Comparison of ENCODE assay signal across 1 cellular context in genomic region chr3:128432898-128433629, GRCh38.
TF ChIP-seq lines count a peak whose summit lies in the region.

No MANE protein-coding gene starts in this region.

TF ChIP-seq in HepG2, 621 proteins besides CTCF, POLR2A, EP300 and RAD21 (continues in another document):
- TF ChIP-seq ZNF710 (CRISPR knock-in tag; IDR thresholded peaks at IDR 0.05; ENCODE audit: borderline replicate concordance) (no peak), CC2D1A (CRISPR knock-in tag; IDR thresholded peaks at IDR 0.05) (no peak), ZNF20 (CRISPR knock-in tag; IDR thresholded peaks at IDR 0.05) (no peak), ZNF260 (CRISPR knock-in tag; IDR thresholded peaks at IDR 0.05; ENCODE audit: borderline replicate concordance, low read depth) (no peak), ZNF512 (CRISPR knock-in tag; IDR thresholded peaks at IDR 0.05) (no peak), MED8 (CRISPR knock-in tag; IDR thresholded peaks at IDR 0.05; ENCODE audit: insufficient replicate concordance) (no peak), ZNF687 (CRISPR knock-in tag; IDR thresholded peaks at IDR 0.05) (peak; percentile 47), SIX1 (CRISPR knock-in tag; IDR thresholded peaks at IDR 0.05; ENCODE audit: borderline replicate concordance) (no peak), KAT7 (CRISPR knock-in tag; IDR thresholded peaks at IDR 0.05; ENCODE audit: borderline replicate concordance) (no peak), ZNF567 (CRISPR knock-in tag; IDR thresholded peaks at IDR 0.05; ENCODE audit: borderline replicate concordance) (no peak), ZNF564 (CRISPR knock-in tag; IDR thresholded peaks at IDR 0.05) (no peak), ZZZ3 (CRISPR knock-in tag; IDR thresholded peaks at IDR 0.05; ENCODE audit: borderline replicate concordance) (no peak), ZNF629 (CRISPR knock-in tag; conservative IDR thresholded peaks at IDR 0.05) (peak; percentile 86), MAFF (IDR thresholded peaks at IDR 0.05; ENCODE audit: low read depth, low read length) (no peak), ZNF777 (CRISPR knock-in tag; IDR thresholded peaks at IDR 0.05) (0 out of 2 replicates have a peak, but pooled peaks have one; percentile 29), ISL2 (CRISPR knock-in tag; IDR thresholded peaks at IDR 0.05) (no peak), UBTF (CRISPR knock-in tag; IDR thresholded peaks at IDR 0.05) (peak; percentile 38; the same call in 1 of the 2 replicates), ZMYM3 (CRISPR knock-in tag; IDR thresholded peaks at IDR 0.05) (0 out of 2 replicates have a peak, but pooled peaks have one; percentile 52), ZNF572 (CRISPR knock-in tag; IDR thresholded peaks at IDR 0.05) (0 out of 2 replicates have a peak, but pooled peaks have one; percentile 43), ZBTB10 (CRISPR knock-in tag; IDR thresholded peaks at IDR 0.05; ENCODE audit: borderline replicate concordance) (no peak), ZNF383 (CRISPR knock-in tag; IDR thresholded peaks at IDR 0.05; ENCODE audit: borderline replicate concordance) (no peak), CBX5 (CRISPR knock-in tag; IDR thresholded peaks at IDR 0.05; ENCODE audit: borderline replicate concordance) (no peak), ZNF121 (CRISPR knock-in tag; IDR thresholded peaks at IDR 0.05) (no peak), ZNF501 (CRISPR knock-in tag; IDR thresholded peaks at IDR 0.05) (0 out of 2 replicates have a peak, but pooled peaks have one; percentile 21), ZFYVE20 (CRISPR knock-in tag; IDR thresholded peaks at IDR 0.05; ENCODE audit: borderline replicate concordance, low read depth) (no peak), STAT5B (CRISPR knock-in tag; IDR thresholded peaks at IDR 0.05) (no peak)
- TF ChIP-seq, protein P1, sequence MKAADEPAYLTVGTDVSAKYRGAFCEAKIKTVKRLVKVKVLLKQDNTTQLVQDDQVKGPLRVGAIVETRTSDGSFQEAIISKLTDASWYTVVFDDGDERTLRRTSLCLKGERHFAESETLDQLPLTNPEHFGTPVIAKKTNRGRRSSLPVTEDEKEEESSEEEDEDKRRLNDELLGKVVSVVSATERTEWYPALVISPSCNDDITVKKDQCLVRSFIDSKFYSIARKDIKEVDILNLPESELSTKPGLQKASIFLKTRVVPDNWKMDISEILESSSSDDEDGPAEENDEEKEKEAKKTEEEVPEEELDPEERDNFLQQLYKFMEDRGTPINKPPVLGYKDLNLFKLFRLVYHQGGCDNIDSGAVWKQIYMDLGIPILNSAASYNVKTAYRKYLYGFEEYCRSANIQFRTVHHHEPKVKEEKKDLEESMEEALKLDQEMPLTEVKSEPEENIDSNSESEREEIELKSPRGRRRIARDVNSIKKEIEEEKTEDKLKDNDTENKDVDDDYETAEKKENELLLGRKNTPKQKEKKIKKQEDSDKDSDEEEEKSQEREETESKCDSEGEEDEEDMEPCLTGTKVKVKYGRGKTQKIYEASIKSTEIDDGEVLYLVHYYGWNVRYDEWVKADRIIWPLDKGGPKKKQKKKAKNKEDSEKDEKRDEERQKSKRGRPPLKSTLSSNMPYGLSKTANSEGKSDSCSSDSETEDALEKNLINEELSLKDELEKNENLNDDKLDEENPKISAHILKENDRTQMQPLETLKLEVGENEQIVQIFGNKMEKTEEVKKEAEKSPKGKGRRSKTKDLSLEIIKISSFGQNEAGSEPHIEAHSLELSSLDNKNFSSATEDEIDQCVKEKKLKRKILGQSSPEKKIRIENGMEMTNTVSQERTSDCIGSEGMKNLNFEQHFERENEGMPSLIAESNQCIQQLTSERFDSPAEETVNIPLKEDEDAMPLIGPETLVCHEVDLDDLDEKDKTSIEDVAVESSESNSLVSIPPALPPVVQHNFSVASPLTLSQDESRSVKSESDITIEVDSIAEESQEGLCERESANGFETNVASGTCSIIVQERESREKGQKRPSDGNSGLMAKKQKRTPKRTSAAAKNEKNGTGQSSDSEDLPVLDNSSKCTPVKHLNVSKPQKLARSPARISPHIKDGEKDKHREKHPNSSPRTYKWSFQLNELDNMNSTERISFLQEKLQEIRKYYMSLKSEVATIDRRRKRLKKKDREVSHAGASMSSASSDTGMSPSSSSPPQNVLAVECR (CRISPR knock-in tag; IDR thresholded peaks at IDR 0.05; ENCODE audit: borderline replicate concordance), result peak; percentile 17; the same call in 1 of the 2 replicates
- TF ChIP-seq, protein P2, sequence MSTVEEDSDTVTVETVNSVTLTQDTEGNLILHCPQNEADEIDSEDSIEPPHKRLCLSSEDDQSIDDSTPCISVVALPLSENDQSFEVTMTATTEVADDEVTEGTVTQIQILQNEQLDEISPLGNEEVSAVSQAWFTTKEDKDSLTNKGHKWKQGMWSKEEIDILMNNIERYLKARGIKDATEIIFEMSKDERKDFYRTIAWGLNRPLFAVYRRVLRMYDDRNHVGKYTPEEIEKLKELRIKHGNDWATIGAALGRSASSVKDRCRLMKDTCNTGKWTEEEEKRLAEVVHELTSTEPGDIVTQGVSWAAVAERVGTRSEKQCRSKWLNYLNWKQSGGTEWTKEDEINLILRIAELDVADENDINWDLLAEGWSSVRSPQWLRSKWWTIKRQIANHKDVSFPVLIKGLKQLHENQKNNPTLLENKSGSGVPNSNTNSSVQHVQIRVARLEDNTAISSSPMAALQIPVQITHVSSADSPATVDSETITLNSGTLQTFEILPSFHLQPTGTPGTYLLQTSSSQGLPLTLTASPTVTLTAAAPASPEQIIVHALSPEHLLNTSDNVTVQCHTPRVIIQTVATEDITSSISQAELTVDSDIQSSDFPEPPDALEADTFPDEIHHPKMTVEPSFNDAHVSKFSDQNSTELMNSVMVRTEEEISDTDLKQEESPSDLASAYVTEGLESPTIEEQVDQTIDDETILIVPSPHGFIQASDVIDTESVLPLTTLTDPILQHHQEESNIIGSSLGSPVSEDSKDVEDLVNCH (CRISPR knock-in tag; IDR thresholded peaks at IDR 0.05), result no peak
- TF ChIP-seq, protein P3, sequence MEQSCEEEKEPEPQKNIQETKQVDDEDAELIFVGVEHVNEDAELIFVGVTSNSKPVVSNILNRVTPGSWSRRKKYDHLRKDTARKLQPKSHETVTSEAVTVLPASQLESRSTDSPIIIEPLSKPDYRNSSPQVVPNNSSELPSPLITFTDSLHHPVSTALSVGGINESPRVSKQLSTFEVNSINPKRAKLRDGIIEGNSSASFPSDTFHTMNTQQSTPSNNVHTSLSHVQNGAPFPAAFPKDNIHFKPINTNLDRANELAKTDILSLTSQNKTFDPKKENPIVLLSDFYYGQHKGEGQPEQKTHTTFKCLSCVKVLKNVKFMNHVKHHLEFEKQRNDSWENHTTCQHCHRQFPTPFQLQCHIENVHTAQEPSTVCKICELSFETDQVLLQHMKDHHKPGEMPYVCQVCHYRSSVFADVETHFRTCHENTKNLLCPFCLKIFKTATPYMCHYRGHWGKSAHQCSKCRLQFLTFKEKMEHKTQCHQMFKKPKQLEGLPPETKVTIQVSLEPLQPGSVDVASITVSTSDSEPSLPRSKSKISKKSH (CRISPR knock-in tag; IDR thresholded peaks at IDR 0.05; ENCODE audit: borderline replicate concordance), result no peak
- TF ChIP-seq, protein P4, sequence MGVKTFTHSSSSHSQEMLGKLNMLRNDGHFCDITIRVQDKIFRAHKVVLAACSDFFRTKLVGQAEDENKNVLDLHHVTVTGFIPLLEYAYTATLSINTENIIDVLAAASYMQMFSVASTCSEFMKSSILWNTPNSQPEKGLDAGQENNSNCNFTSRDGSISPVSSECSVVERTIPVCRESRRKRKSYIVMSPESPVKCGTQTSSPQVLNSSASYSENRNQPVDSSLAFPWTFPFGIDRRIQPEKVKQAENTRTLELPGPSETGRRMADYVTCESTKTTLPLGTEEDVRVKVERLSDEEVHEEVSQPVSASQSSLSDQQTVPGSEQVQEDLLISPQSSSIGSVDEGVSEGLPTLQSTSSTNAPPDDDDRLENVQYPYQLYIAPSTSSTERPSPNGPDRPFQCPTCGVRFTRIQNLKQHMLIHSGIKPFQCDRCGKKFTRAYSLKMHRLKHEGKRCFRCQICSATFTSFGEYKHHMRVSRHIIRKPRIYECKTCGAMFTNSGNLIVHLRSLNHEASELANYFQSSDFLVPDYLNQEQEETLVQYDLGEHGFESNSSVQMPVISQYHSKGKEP (CRISPR knock-in tag; IDR thresholded peaks at IDR 0.05), result no peak
